In genomic region chr9:133149130-133150015, GRCh38 we compare ENCODE assay signal across 1 cellular context.
A peak's percentile ranks its signal among the peaks of the same experiment; 100 is the strongest.
TF ChIP-seq lines count a peak whose summit lies in the region.

No MANE protein-coding gene starts in this region.

TF ChIP-seq in WTC11, 78 proteins besides CTCF, POLR2A, EP300 and RAD21 (continued from another document and continues in another):
- TF ChIP-seq ERG (CRISPR knock-in tag; IDR thresholded peaks at IDR 0.05), result peak; percentile 84
- no peak for TF ChIP-seq STAT6 (CRISPR knock-in tag; conservative IDR thresholded peaks at IDR 0.05; ENCODE audit: low read depth)
- TF ChIP-seq TEAD1 (CRISPR knock-in tag; IDR thresholded peaks at IDR 0.05), result 0 out of 2 replicates have a peak, but pooled peaks have one; percentile 40
- TF ChIP-seq SMAD4 (CRISPR knock-in tag; IDR thresholded peaks at IDR 0.05), result no peak
- TF ChIP-seq HMGXB4 (CRISPR knock-in tag; IDR thresholded peaks at IDR 0.05), result peak; percentile 56; the same call in 1 of the 2 replicates
- 0 out of 2 replicates have a peak, but pooled peaks have one; percentile 47 for TF ChIP-seq ESRRA (CRISPR knock-in tag; IDR thresholded peaks at IDR 0.05; ENCODE audit: borderline replicate concordance)
- peak; percentile 75; the same call in 1 of the 2 replicates for TF ChIP-seq FOXK1 (CRISPR knock-in tag; IDR thresholded peaks at IDR 0.05)
- 0 out of 2 replicates have a peak, but pooled peaks have one; percentile 70 for TF ChIP-seq RELA (CRISPR knock-in tag; IDR thresholded peaks at IDR 0.05; ENCODE audit: borderline replicate concordance)
- no peak for TF ChIP-seq ZNF138 (CRISPR knock-in tag; conservative IDR thresholded peaks at IDR 0.05)
- 0 out of 2 replicates have a peak, but pooled peaks have one; percentile 79 for TF ChIP-seq TCF7 (CRISPR knock-in tag; IDR thresholded peaks at IDR 0.05; ENCODE audit: low read depth)
- TF ChIP-seq TP53 (CRISPR knock-in tag; IDR thresholded peaks at IDR 0.05), result 0 out of 2 replicates have a peak, but pooled peaks have one; percentile 59
- TF ChIP-seq FOXP4 (CRISPR knock-in tag; IDR thresholded peaks at IDR 0.05), result 0 out of 2 replicates have a peak, but pooled peaks have one; percentile 16
- TF ChIP-seq ZNF219 (CRISPR knock-in tag; IDR thresholded peaks at IDR 0.05; ENCODE audit: borderline replicate concordance), result 0 out of 2 replicates have a peak, but pooled peaks have one; percentile 54
- no peak for TF ChIP-seq ZNF281 (CRISPR knock-in tag; IDR thresholded peaks at IDR 0.05)
- peak; percentile 86 for TF ChIP-seq EMX1 (CRISPR knock-in tag; IDR thresholded peaks at IDR 0.05)
- TF ChIP-seq ZSCAN18 (CRISPR knock-in tag; IDR thresholded peaks at IDR 0.05), result peak; percentile 84; the same call in 1 of the 2 replicates
- TF ChIP-seq ZNF416 (CRISPR knock-in tag; IDR thresholded peaks at IDR 0.05), result peak; percentile 97
- TF ChIP-seq SP1 (CRISPR knock-in tag; conservative IDR thresholded peaks at IDR 0.05), result peak; percentile 84
- TF ChIP-seq GABPB1 (CRISPR knock-in tag; IDR thresholded peaks at IDR 0.05), result peak; percentile 67
- TF ChIP-seq MAX (CRISPR knock-in tag; IDR thresholded peaks at IDR 0.05), result peak; percentile 95
- no peak for TF ChIP-seq RORB (CRISPR knock-in tag; IDR thresholded peaks at IDR 0.05)
- 0 out of 2 replicates have a peak, but pooled peaks have one; percentile 35 for TF ChIP-seq ZNF263 (CRISPR knock-in tag; IDR thresholded peaks at IDR 0.05; ENCODE audit: low read depth)
- TF ChIP-seq ETV6 (CRISPR knock-in tag; IDR thresholded peaks at IDR 0.05), result peak; percentile 41; the same call in 1 of the 2 replicates
- TF ChIP-seq ZNF671 (CRISPR knock-in tag; IDR thresholded peaks at IDR 0.05), result peak; percentile 65; the same call in 1 of the 2 replicates
- TF ChIP-seq FOXP1 (CRISPR knock-in tag; IDR thresholded peaks at IDR 0.05; ENCODE audit: borderline replicate concordance), result peak; percentile 92
- TF ChIP-seq ZMAT4 (CRISPR knock-in tag; IDR thresholded peaks at IDR 0.05), result 0 out of 2 replicates have a peak, but pooled peaks have one; percentile 9
- TF ChIP-seq ZNF532 (CRISPR knock-in tag; IDR thresholded peaks at IDR 0.05; ENCODE audit: borderline replicate concordance), result peak; percentile 38; the same call in 1 of the 2 replicates
- TF ChIP-seq GTF2I (CRISPR knock-in tag; conservative IDR thresholded peaks at IDR 0.05), result no peak
- TF ChIP-seq E2F5 (CRISPR knock-in tag; IDR thresholded peaks at IDR 0.05), result peak; percentile 77; the same call in 1 of the 2 replicates
- peak; percentile 75 for TF ChIP-seq PRRX2 (CRISPR knock-in tag; IDR thresholded peaks at IDR 0.05)
- TF ChIP-seq ZNF232 (CRISPR knock-in tag; IDR thresholded peaks at IDR 0.05), result 0 out of 2 replicates have a peak, but pooled peaks have one; percentile 36
- no peak for TF ChIP-seq ZNF512 (CRISPR knock-in tag; IDR thresholded peaks at IDR 0.05; ENCODE audit: borderline replicate concordance)
- no peak for TF ChIP-seq HMGA2 (CRISPR knock-in tag; IDR thresholded peaks at IDR 0.05)
- 0 out of 2 replicates have a peak, but pooled peaks have one; percentile 74 for TF ChIP-seq NFATC4 (CRISPR knock-in tag; IDR thresholded peaks at IDR 0.05)
- no peak for TF ChIP-seq ELF4 (CRISPR knock-in tag; IDR thresholded peaks at IDR 0.05; ENCODE audit: low read depth)
